ENCODE assay signal across 17 cellular contexts in the genomic region with DNA sequence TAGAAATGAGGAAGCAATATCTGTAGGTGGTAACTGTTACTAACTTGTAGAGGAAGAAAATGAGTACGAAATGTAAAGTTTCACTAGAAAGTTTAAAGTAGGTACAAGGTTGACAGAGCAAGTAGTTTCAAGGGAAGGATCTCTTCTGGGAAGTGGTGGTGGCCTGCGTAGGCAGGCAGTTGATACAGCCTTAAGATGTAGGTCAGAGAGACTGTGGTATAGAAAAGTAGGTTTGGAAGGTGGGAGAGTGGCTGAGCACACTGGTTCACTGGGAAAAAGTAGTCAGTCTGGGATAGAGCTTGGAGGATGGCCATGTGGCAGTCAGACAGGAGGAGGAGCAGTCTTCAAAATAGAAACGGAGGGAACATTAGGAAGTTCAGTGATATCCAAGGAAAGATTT. TPM values are rescaled to one million over a fixed set of nuclear protein-coding genes. Genes with fewer than 3 reads are reported as not detected.
DNase-seq lines count a peak whose midpoint lies in the region; ATAC-seq and TF ChIP-seq lines count a peak whose summit lies in the region.
"Had no signal": no experiment of that assay in that cellular context is flagged by ENCODE, and none has a peak within 500 bp of the region (broad histone marks: within the 10 kb centered on the region; RNA-seq: fewer than 3 reads in every experiment).

No MANE protein-coding gene starts in this region.

- POLR2A ChIA-PET in PC-3 (lab: Charles Lee; ENCODE audit: unreplicated experiment): no interaction called here

- H3K36me3 ChIP-seq in upper lobe of right lung (peaks cover 99% of the 10 kb centered on the region), PC-3 (ENCODE audit: low read depth, low read length) (peaks cover 92% of the 10 kb centered on the region), WERI-Rb-1 (peaks cover 85% of the 10 kb centered on the region)

- peaks cover 3% of the 10 kb centered on the region for H3K9me3 Mint-ChIP-seq in natural killer cell treated with Interleukin-12 subunit alpha and Interleukin-12 subunit beta and Interleukin-15 and Interleukin-18, amount 100 ng/mL, for 72 hours
- H3K9me3 Mint-ChIP-seq in natural killer cell: no peaks in the 10 kb centered on the region
- no peaks in the 10 kb centered on the region for H3K9me3 Mint-ChIP-seq in activated T-helper 2 cell treated with anti-CD3 and anti-CD28 coated beads, Interferon-gamma antibody, Interleukin-2, Interleukin-4, amounts not matched to agents 10 μg/mL and 5 μg/mL and 100 μg/mL, durations not matched to agents 14 hours and 24 hours and 36 hours
- H3K9me3 Mint-ChIP-seq: activated T-cell treated with anti-CD3 and anti-CD28 coated beads, Interleukin-2, amount 50 U/mL, for 4 hours had no signal

- H3K4me3 ChIP-seq in upper lobe of right lung (no peak overlapping the region), PC-3 (ENCODE audit: low read length) (no peak overlapping the region), WERI-Rb-1 (ENCODE audit: low read depth, low read length) (no peak overlapping the region)

- no peaks in the 10 kb centered on the region for H3K9me2 ChIP-seq in PC-3 (replicated peaks; ENCODE audit: low read length)

- H3K9me3 ChIP-seq in upper lobe of right lung: no peaks in the 10 kb centered on the region
- H3K9me3 ChIP-seq in PC-3 (ENCODE audit: low read length): no peaks in the 10 kb centered on the region
- no peaks in the 10 kb centered on the region for H3K9me3 ChIP-seq in WERI-Rb-1 (ENCODE audit: severe bottlenecking)

- no peak for TF ChIP-seq CTCF in natural killer cell (IDR thresholded peaks at IDR 0.05)
- no peak for TF ChIP-seq CTCF in upper lobe of right lung (IDR thresholded peaks at IDR 0.05)
- no peak for TF ChIP-seq CTCF in PC-3 (conservative IDR thresholded peaks at IDR 0.05; ENCODE audit: low read depth, low read length)
- no peak for TF ChIP-seq CTCF in WERI-Rb-1 (IDR thresholded peaks at IDR 0.05; ENCODE audit: low read depth, low read length)

- no peaks in the 10 kb centered on the region for H3F3A ChIP-seq in PC-3 (ENCODE audit: low read length, unreplicated experiment)

- H3K4me1 Mint-ChIP-seq in natural killer cell treated with Interleukin-12 subunit alpha and Interleukin-12 subunit beta and Interleukin-15 and Interleukin-18, amount 100 ng/mL, for 72 hours (ENCODE audit: low read depth in 2 of 2): peaks cover 38 to 45% of the 10 kb centered on the region in 2 donors
- peaks cover 28 to 40% of the 10 kb centered on the region in 2 donors for H3K4me1 Mint-ChIP-seq in natural killer cell
- H3K4me1 Mint-ChIP-seq in activated T-helper 2 cell treated with anti-CD3 and anti-CD28 coated beads, Interferon-gamma antibody, Interleukin-2, Interleukin-4, amounts not matched to agents 10 μg/mL and 5 μg/mL and 100 μg/mL, durations not matched to agents 14 hours and 24 hours and 36 hours (ENCODE audit: low read depth): peaks cover 52% of the 10 kb centered on the region

- H3K27me3 Mint-ChIP-seq in natural killer cell treated with Interleukin-12 subunit alpha and Interleukin-12 subunit beta and Interleukin-15 and Interleukin-18, amount 100 ng/mL, for 72 hours: no peaks in the 10 kb centered on the region
- no peaks in the 10 kb centered on the region for H3K27me3 Mint-ChIP-seq in natural killer cell (ENCODE audit: low read depth in 2 of 2)
- no peaks in the 10 kb centered on the region for H3K27me3 Mint-ChIP-seq in activated T-helper 2 cell treated with anti-CD3 and anti-CD28 coated beads, Interferon-gamma antibody, Interleukin-2, Interleukin-4, amounts not matched to agents 10 μg/mL and 5 μg/mL and 100 μg/mL, durations not matched to agents 14 hours and 24 hours and 36 hours (ENCODE audit: low read depth)

- H3K27ac Mint-ChIP-seq in natural killer cell treated with Interleukin-12 subunit alpha and Interleukin-12 subunit beta and Interleukin-15 and Interleukin-18, amount 100 ng/mL, for 72 hours: peak overlapping the region; percentile 25 to 26
- peak overlapping the region in 1 of 2 donors; percentile 69 for H3K27ac Mint-ChIP-seq in natural killer cell
- peak overlapping the region; percentile 75 for H3K27ac Mint-ChIP-seq in activated T-helper 2 cell treated with anti-CD3 and anti-CD28 coated beads, Interferon-gamma antibody, Interleukin-2, Interleukin-4, amounts not matched to agents 10 μg/mL and 5 μg/mL and 100 μg/mL, durations not matched to agents 14 hours and 24 hours and 36 hours

- ATAC-seq in natural killer cell treated with Interleukin-12 subunit alpha and Interleukin-12 subunit beta and Interleukin-15 and Interleukin-18, amount 100 ng/mL, for 72 hours: peak in 1 of 2 donors; percentile 44
- ATAC-seq in natural killer cell: no peak
- peak; percentile 88 for ATAC-seq in upper lobe of right lung
- no peak for ATAC-seq in PC-3

- H3K9ac ChIP-seq in PC-3 (ENCODE audit: low read length): no peak overlapping the region

- DNase-seq in natural killer cell treated with Interleukin-12 subunit alpha and Interleukin-12 subunit beta and Interleukin-15 and Interleukin-18, amount 100 ng/mL, for 72 hours (ENCODE audit: low spot score): no peak
- DNase-seq in natural killer cell (no peak), medulla oblongata (ENCODE audit: extremely low spot score) (peak; percentile 39), upper lobe of right lung (no peak), PC-3 (no peak), WERI-Rb-1 (no peak), pons (ENCODE audit: low spot score) (no peak)
- no peak for DNase-seq in activated T-helper 2 cell treated with anti-CD3 and anti-CD28 coated beads, Interferon-gamma antibody, Interleukin-2, Interleukin-4, amounts not matched to agents 10 μg/mL and 5 μg/mL and 100 μg/mL, durations not matched to agents 14 hours and 24 hours and 36 hours (ENCODE audit: low spot score)
- DNase-seq: activated CD4-positive, CD25-positive, alpha-beta regulatory T cell treated with anti-CD3 and anti-CD28 coated beads, Interleukin-2, amount 50 U/mL, for 72 hours; activated T-cell treated with anti-CD3 and anti-CD28 coated beads, Interleukin-2, amount 50 U/mL, for 4 hours; cortex of kidney; DMS153; erythroblast; midbrain; NCI-H1048; posterior cingulate gyrus; stimulated activated CD4-positive, alpha-beta T cell treated with anti-CD3 and anti-CD28 coated beads, Interleukin-12 subunit alpha, Interleukin-12 subunit beta, amount 100 ng/mL, for 4 hours had no signal

- H4K20me1 ChIP-seq in PC-3 (ENCODE audit: low read length): no peaks in the 10 kb centered on the region; the same call in 1 of the 2 replicates

- no peak overlapping the region for H3K27ac ChIP-seq in upper lobe of right lung
- no peak overlapping the region for H3K27ac ChIP-seq in PC-3 (ENCODE audit: low read length)
- no peak overlapping the region for H3K27ac ChIP-seq in WERI-Rb-1

- intact Hi-C loops in natural killer cell (cut with micrococcal nuclease) (no loop called here), upper lobe of right lung (cut with DNase I) (no loop called here), PC-3 (cut with micrococcal nuclease) (no loop called here)
- intact Hi-C loops in activated T-helper 2 cell treated with anti-CD3 and anti-CD28 coated beads, Interferon-gamma antibody, Interleukin-2, Interleukin-4, amounts not matched to agents 10 μg/mL and 5 μg/mL and 100 μg/mL, durations not matched to agents 14 hours and 24 hours and 36 hours (cut with micrococcal nuclease): loop anchor here (2.0 to 5.0 kb wide), 2 partner anchors 22 to 158 kb away; partner anchors contain the start of gene RNF103

- H2AFZ ChIP-seq in PC-3 (ENCODE audit: low read length): no peak overlapping the region

- H3K4me1 ChIP-seq in upper lobe of right lung: peaks cover 4% of the 10 kb centered on the region
- no peaks in the 10 kb centered on the region for H3K4me1 ChIP-seq in PC-3 (ENCODE audit: insufficient read depth, low read length)

- 0 out of 2 replicates have a peak, but pooled peaks cover 5% of the 10 kb centered on the region for H3K79me2 ChIP-seq in PC-3 (ENCODE audit: low read length)

- CTCF ChIA-PET in PC-3 (lab: Charles Lee): no interaction called here

- H3K4me2 ChIP-seq in PC-3 (ENCODE audit: low read length): no peak overlapping the region

- peaks cover 47% of the 10 kb centered on the region for H3K36me3 Mint-ChIP-seq in natural killer cell treated with Interleukin-12 subunit alpha and Interleukin-12 subunit beta and Interleukin-15 and Interleukin-18, amount 100 ng/mL, for 72 hours
- H3K36me3 Mint-ChIP-seq in natural killer cell: peaks cover 25% of the 10 kb centered on the region
- peaks cover 92% of the 10 kb centered on the region for H3K36me3 Mint-ChIP-seq in activated T-helper 2 cell treated with anti-CD3 and anti-CD28 coated beads, Interferon-gamma antibody, Interleukin-2, Interleukin-4, amounts not matched to agents 10 μg/mL and 5 μg/mL and 100 μg/mL, durations not matched to agents 14 hours and 24 hours and 36 hours (ENCODE audit: low read depth)

- BruUV-seq in PC-3 (replicated peaks; lab: Mats Ljungman, UMichigan): no TSS peak

- H3K27me3 ChIP-seq in upper lobe of right lung (no peaks in the 10 kb centered on the region), PC-3 (ENCODE audit: low read length) (no peaks in the 10 kb centered on the region), WERI-Rb-1 (ENCODE audit: insufficient read depth, low read depth, severe bottlenecking) (no peaks in the 10 kb centered on the region)

- H3K4me3 Mint-ChIP-seq in natural killer cell treated with Interleukin-12 subunit alpha and Interleukin-12 subunit beta and Interleukin-15 and Interleukin-18, amount 100 ng/mL, for 72 hours: peak overlapping the region; percentile 28
- no peak overlapping the region for H3K4me3 Mint-ChIP-seq in natural killer cell
- H3K4me3 Mint-ChIP-seq in activated T-helper 2 cell treated with anti-CD3 and anti-CD28 coated beads, Interferon-gamma antibody, Interleukin-2, Interleukin-4, amounts not matched to agents 10 μg/mL and 5 μg/mL and 100 μg/mL, durations not matched to agents 14 hours and 24 hours and 36 hours (ENCODE audit: low read depth): peak overlapping the region; percentile 33
- H3K4me3 Mint-ChIP-seq: activated T-cell treated with anti-CD3 and anti-CD28 coated beads, Interleukin-2, amount 50 U/mL, for 4 hours had no signal

RNA-seq across cellular contexts. Expression of gene KDM3A, which starts 23.5 kb away (rescaled TPM):
- total RNA-seq in natural killer cell treated with Interleukin-12 subunit alpha and Interleukin-12 subunit beta and Interleukin-15 and Interleukin-18, amount 100 ng/mL, for 72 hours: 10 to 100 TPM; 44.6 to 74.3 TPM
- total RNA-seq in natural killer cell (100 to 1,000 TPM; 172 to 195 (median 188) TPM), upper lobe of right lung (49.1 TPM), PC-3 (2014; rRNA removed) (32.2 and 59.6 TPM in 2 replicates)
- 74.5 and 78.2 TPM in 2 replicates for total RNA-seq in activated T-helper 2 cell treated with anti-CD3 and anti-CD28 coated beads, Interferon-gamma antibody, Interleukin-2, Interleukin-4, amounts not matched to agents 10 μg/mL and 5 μg/mL and 100 μg/mL, durations not matched to agents 14 hours and 24 hours and 36 hours
